Comparison of ENCODE assay signal across 8 cellular contexts in the genomic region with DNA sequence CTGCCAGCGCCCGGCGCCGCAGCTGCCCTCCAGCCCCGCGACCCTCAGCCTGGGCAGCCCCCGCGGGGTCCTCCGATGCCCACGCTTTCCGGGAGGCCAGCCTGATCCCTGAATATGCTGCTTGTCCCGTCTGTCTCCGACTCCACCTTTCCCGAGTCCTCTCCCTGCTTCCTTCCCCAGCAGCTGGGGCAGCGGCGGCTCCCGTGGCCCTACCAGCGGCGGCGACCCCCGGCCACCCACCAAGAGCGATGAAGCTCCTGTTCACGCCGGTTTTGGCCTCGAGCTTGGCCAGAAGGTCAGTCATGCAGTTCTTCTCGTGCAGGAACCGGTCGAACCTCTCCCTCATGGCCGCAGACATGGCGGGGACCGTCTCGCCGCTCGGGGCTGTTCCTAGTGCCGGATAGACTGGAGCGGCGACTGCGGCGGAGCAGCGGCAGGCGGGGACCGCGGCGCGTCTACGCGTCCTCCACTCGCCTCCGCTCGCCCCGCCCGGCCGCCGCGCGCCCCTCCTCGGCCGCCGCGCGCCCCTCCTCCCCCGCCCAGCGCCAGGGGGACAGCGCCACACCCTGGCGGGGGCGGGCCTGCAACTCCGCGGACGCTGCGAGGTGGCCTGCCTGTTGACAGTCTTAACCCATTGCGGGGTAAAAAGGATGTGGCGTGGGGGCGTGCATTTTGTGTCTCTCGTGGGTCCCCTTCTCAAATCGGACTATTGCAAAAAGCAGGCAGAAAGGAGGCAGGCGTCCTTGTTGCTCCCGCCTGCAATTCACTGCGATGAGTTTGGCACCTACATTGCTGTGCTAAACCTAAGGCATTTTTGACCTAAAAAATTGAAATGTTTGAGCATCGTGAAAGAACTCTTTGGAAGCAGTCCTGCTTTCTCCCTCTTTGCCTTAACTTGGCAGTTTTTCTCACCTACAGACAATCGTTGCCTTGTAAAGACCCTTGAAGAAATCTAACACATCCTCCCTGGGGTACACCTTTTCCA. TPM values are rescaled to one million over a fixed set of nuclear protein-coding genes. Genes with fewer than 3 reads are reported as not detected.
DNase-seq lines count a peak whose midpoint lies in the region; ATAC-seq, FAIRE-seq and TF ChIP-seq lines count a peak whose summit lies in the region.

A gene (minus strand): TSS at position 395 of the 985 bp plus-strand sequence. CDS start 37 bp downstream, at position 358.

- no peaks in the 10 kb centered on the region for H3K27me3 ChIP-seq in psoas muscle (ENCODE audit: insufficient read depth in 3 of 3, low read length in 2 of 3)

- 0 to 1% (median 1%) methylated on average over 51 to 80 of the region's 80 CpGs for WGBS in psoas muscle, 3 donors

- H3K27ac ChIP-seq in psoas muscle, result peak within 1 kb of the TSS; percentile 99

- peak; percentile 78 to 83 (median 79) for DNase-seq in NCI-H1417 (lab: John Stamatoyannopoulos, UW)
- DNase-seq in amniotic epithelial cell (ENCODE audit: low read depth), result peak; percentile 33
- DNase-seq in left cardiac atrium, result peak; percentile 89
- DNase-seq in psoas muscle, result peak; percentile 90 to 93
- peak; percentile 94 for DNase-seq in urothelium cell line (ENCODE audit: low spot score)

- H3K36me3 ChIP-seq in psoas muscle (ENCODE audit: insufficient read depth in 1 of 2, low read depth in 1 of 2), result peaks cover 6 to 32% of the 10 kb centered on the region in 2 donors

- intact Hi-C loops in T-helper 1 cell treated with Interleukin-12 subunit alpha and Interleukin-12 subunit beta and Interleukin-4 antibody, amounts not matched to agents 30 ng/mL and 1 ng/mL, for 36 hours (cut with micrococcal nuclease), result loop anchor here (1.0 to 5.0 kb wide), 15 partner anchors 42 to 1410 kb away; a partner anchor contains a TSS
- intact Hi-C loops in left cardiac atrium (cut with DNase I) (loop anchor here in 1 of 2 donors (5.0 to 10.0 kb wide), 2 partner anchors 57 to 375 kb away; a partner anchor contains a TSS), psoas muscle (cut with DNase I) (loop anchor here in 1 of 2 donors (5.0 to 10.0 kb wide), 3 partner anchors 35 to 367 kb away; a partner anchor contains a TSS)

- peak; percentile 90 for TF ChIP-seq CTCF in GM12875 (IDR thresholded peaks at IDR 0.05; ENCODE audit: borderline replicate concordance, insufficient read depth, low read depth, low read length)
- TF ChIP-seq CTCF in psoas muscle (IDR thresholded peaks at IDR 0.05), result peak; percentile 88

- H3K9me3 ChIP-seq in psoas muscle, result no peaks in the 10 kb centered on the region

- H3K4me3 ChIP-seq in GM12875 (ENCODE audit: low read depth, low read length) (peak within 1 kb of the TSS; percentile 95), psoas muscle (peak within 1 kb of the TSS; percentile 99)

- peak; percentile 70 for ATAC-seq in HG02678 (IDR thresholded peaks at IDR 0.05; ENCODE audit: unreplicated experiment)
- peak; percentile 95 to 97 for ATAC-seq in left cardiac atrium
- peak; percentile 92 to 95 (median 94) for ATAC-seq in psoas muscle

- peak; percentile 75 for FAIRE-seq in urothelium cell line (lab: Jason Lieb, UNC)

- H3K4me1 ChIP-seq in psoas muscle, result peaks cover 29% of the 10 kb centered on the region

RNA-seq across cellular contexts. Expression of the gene that starts here (rescaled TPM):
- total RNA-seq in T-helper 1 cell treated with Interleukin-12 subunit alpha and Interleukin-12 subunit beta and Interleukin-4 antibody, amounts not matched to agents 30 ng/mL and 1 ng/mL, for 36 hours, result 97.4 and 100 TPM in 2 replicates
- total RNA-seq in left cardiac atrium (100 to 1,000 TPM; 105 to 135 TPM), psoas muscle (10 to 100 TPM; 66.1 to 83.6 (median 80.2) TPM)
- polyA plus RNA-seq in psoas muscle, result 10 to 100 TPM; 35.5 to 76.7 (median 46.7) TPM

Comparison
In these comparisons a context has a peak if more than half of its experiments do, and no peak if none do; other contexts are left out.
1. Peak in every context shown above with its lines: DNase-seq, ATAC-seq, H3K4me3 ChIP-seq and H3K27ac ChIP-seq.
2. DNase-seq: peak in every context shown above with its lines; median percentile 94 in urothelium cell line; 92 in psoas muscle; 89 in left cardiac atrium; 79 in NCI-H1417; 33 in amniotic epithelial cell.